Comparison of ENCODE assay signal across 8 cellular contexts in genomic region chr15:74873036-74873755, GRCh38.
DNase-seq lines count a peak whose midpoint lies in the region; ATAC-seq lines count a peak whose summit lies in the region.

Gene SCAMP2, minus strand, starts transcription at chr15:74873365. Its CDS starts 110 bp downstream, at chr15:74873255.

- H4K20me1 ChIP-seq in BLaER1 treated with 17β-estradiol and CSF1 and Interleukin-3, amounts not matched to agents 10 nM and 100 nM, result peaks cover 0 to 47% (median 11%) of the 10 kb centered on the region in 11 experiments; a peak in 16 of 22 replicates

- DNase-seq in NCI-H526 (lab: John Stamatoyannopoulos, UW), result peak; percentile 93 to 95
- DNase-seq in activated CD4-positive, alpha-beta T cell treated with anti-CD3 and anti-CD28 coated beads for 48 hours, result peak; percentile 93
- peak; percentile 70 to 84 (median 80) for DNase-seq in stimulated activated CD4-positive, alpha-beta T cell treated with anti-CD3 and anti-CD28 coated beads, Interleukin-1b, Interleukin-23, amount 100 ng/mL, for 24 hours (ENCODE audit: low read depth in 4 of 4, low spot score in 1 of 4)

- ATAC-seq in GM19328 (IDR thresholded peaks at IDR 0.05; ENCODE audit: unreplicated experiment) (peak; percentile 75), HG03469 (IDR thresholded peaks at IDR 0.05; ENCODE audit: unreplicated experiment) (peak; percentile 66)

- H3K27me3 ChIP-seq in BLaER1 treated with 17β-estradiol and CSF1 and Interleukin-3, amounts not matched to agents 10 nM and 100 nM, result no peaks in the 10 kb centered on the region
- no peaks in the 10 kb centered on the region for H3K27me3 ChIP-seq in layer of hippocampus (ENCODE audit: control insufficient read depth, insufficient read depth, low read length)

- H3K9me3 ChIP-seq in BLaER1 treated with 17β-estradiol and CSF1 and Interleukin-3, amounts not matched to agents 10 nM and 100 nM (replicated peaks in 1 of 11), result peaks cover 0 to 1% (median 0%) of the 10 kb centered on the region in 11 experiments; a peak in 4 of 22 replicates

- H3K27ac ChIP-seq in BLaER1 treated with 17β-estradiol and CSF1 and Interleukin-3, amounts not matched to agents 10 nM and 100 nM, result peak within 1 kb of the TSS; percentile 89 to 100 (median 96)
- H3K27ac ChIP-seq in cingulate gyrus (ENCODE audit: low read depth, low read length) (peak within 1 kb of the TSS; percentile 63), layer of hippocampus (ENCODE audit: low read depth, low read length) (peak within 1 kb of the TSS; percentile 94)

- H3K9ac ChIP-seq in BLaER1 treated with 17β-estradiol and CSF1 and Interleukin-3, amounts not matched to agents 10 nM and 100 nM, result peak within 1 kb of the TSS; percentile 90 to 99 (median 96)

- H3K4me1 ChIP-seq in BLaER1 treated with 17β-estradiol and CSF1 and Interleukin-3, amounts not matched to agents 10 nM and 100 nM, result peaks cover 44 to 54% (median 50%) of the 10 kb centered on the region in 10 experiments

- peaks cover 0 to 10% (median 6%) of the 10 kb centered on the region in 11 experiments; a peak in 8 of 22 replicates for H3K36me3 ChIP-seq in BLaER1 treated with 17β-estradiol and CSF1 and Interleukin-3, amounts not matched to agents 10 nM and 100 nM

- H3K4me2 ChIP-seq in BLaER1 treated with 17β-estradiol and CSF1 and Interleukin-3, amounts not matched to agents 10 nM and 100 nM, result peak within 1 kb of the TSS; percentile 89 to 100 (median 98)

- peak within 1 kb of the TSS; percentile 68 to 87 (median 78) for H3K4me3 ChIP-seq in BLaER1 treated with 17β-estradiol and CSF1 and Interleukin-3, amounts not matched to agents 10 nM and 100 nM

Comparison
In these comparisons a context has a peak if more than half of its experiments do, and no peak if none do; other contexts are left out.
1. Peak in every context shown above with its lines: DNase-seq, ATAC-seq, H3K4me3 ChIP-seq and H3K27ac ChIP-seq.